19 cellular contexts compared by ENCODE assay signal in the genomic region with DNA sequence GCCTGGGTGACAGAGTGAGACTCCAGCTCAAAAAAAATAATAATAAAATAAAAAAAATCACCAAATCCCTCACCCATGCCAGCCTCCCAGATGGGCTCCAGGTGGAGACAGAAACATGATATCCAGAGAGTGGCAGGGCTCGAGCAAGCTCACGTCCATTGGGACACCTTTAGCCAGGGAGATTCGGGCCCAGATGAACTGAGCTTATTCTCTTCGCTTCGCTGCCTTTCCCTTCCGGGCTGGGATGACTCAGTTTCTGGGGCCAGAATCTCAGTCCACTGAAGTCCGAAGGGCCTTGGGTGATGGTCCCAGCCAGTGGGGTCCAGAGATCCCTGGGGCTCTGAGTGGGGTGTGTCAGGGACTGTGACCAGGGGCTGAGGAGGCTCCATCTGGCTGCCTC. TPM values are rescaled to one million over a fixed set of nuclear protein-coding genes. Genes with fewer than 3 reads are reported as not detected.
DNase-seq lines count a peak whose midpoint lies in the region; ATAC-seq, FAIRE-seq and TF ChIP-seq lines count a peak whose summit lies in the region.
"Had no signal": no experiment of that assay in that cellular context is flagged by ENCODE, and none has a peak within 500 bp of the region (broad histone marks: within the 10 kb centered on the region; RNA-seq: fewer than 3 reads in every experiment).

No MANE protein-coding gene starts in this region.

- no peak overlapping the region for H3K4me3 ChIP-seq in GM12878
- H3K4me3 ChIP-seq: SJCRH30 had no signal

- ATAC-seq in GM12878: peak; percentile 46

- intact Hi-C loops in GM12878 (cut with micrococcal nuclease; ENCODE audit: unreplicated experiment): no loop called here

- RAD21 ChIA-PET in GM12878 (lab: Charles Lee; ENCODE audit: unreplicated experiment): interaction anchor here (0.9 to 1.7 kb wide), 3 partner anchors 13 to 169 kb away, joined by 3 to 4 read pairs (median 4); no protein-coding TSS in a partner anchor

- no peak for FAIRE-seq in GM12878 (lab: Jason Lieb, UNC)
- FAIRE-seq: D721Med had no signal

- no peak for TF ChIP-seq POLR2A in GM12878 (IDR thresholded peaks at IDR 0.05; ENCODE audit: low read depth, low read length)

- no TSS peak for BruUV-seq in GM12878 (replicated peaks; lab: Mats Ljungman, UMichigan)

- no peaks in the 10 kb centered on the region for H3K79me2 ChIP-seq in GM12878 (ENCODE audit: control insufficient read depth, insufficient read depth, low read length)

- TF ChIP-seq CTCF in GM12878 (IDR thresholded peaks at IDR 0.05 in 2 of 3, conservative IDR thresholded peaks at IDR 0.05 in 1 of 3; ENCODE audit: control insufficient read depth in 2 of 3, extremely low read depth in 1 of 3, insufficient read depth in 1 of 3, low read depth in 3 of 3, low read length in 3 of 3): no peak

- H3K4me1 ChIP-seq in GM12878 (ENCODE audit: control insufficient read depth, insufficient read depth, low read length): no peaks in the 10 kb centered on the region
- H3K4me1 ChIP-seq: SJCRH30 had no signal

- peak; percentile 33 for DNase-seq in Caki2 (ENCODE audit: low read depth)
- no peak for DNase-seq in GM12878 (ENCODE audit: low read depth, low spot score)
- peak; percentile 58 for DNase-seq in left kidney (ENCODE audit: low read depth, low spot score)
- no peak for DNase-seq in OCI-M1 (lab: John Stamatoyannopoulos, UW)
- DNase-seq in NCI-H2196 (lab: John Stamatoyannopoulos, UW; ENCODE audit: unreplicated experiment): no peak
- no peak for DNase-seq in stimulated activated CD4-positive, alpha-beta T cell treated with anti-CD3 and anti-CD28 coated beads, Interleukin-1b, Interleukin-23, amount 100 ng/mL, for 48 hours
- DNase-seq: C1 segment of cervical spinal cord; CD8-positive, alpha-beta memory T cell; GDM1; H9; Kasumi-1; NCI-H1092; NCI-H1436 treated with DMSO at 0.1 percent for 48 hours; NCI-H2029; NCI-H774; SJCRH30 had no signal

- H4K20me1 ChIP-seq in GM12878 (ENCODE audit: control insufficient read depth, insufficient read depth): no peaks in the 10 kb centered on the region

- no peak overlapping the region for H3K9ac ChIP-seq in GM12878 (ENCODE audit: control insufficient read depth, insufficient read depth, low read length)

- SMC1A ChIA-PET in GM12878 (lab: Charles Lee; ENCODE audit: uncharacterized antibody, unreplicated experiment): interaction anchor here (0.9 to 3.4 kb wide), 6 partner anchors 9 to 22 kb away, joined by 3 to 15 read pairs (median 4); no protein-coding TSS in a partner anchor

- POLR2A ChIA-PET in GM12878 (lab: Charles Lee): interaction anchor here (1.1 kb wide), 1 partner anchor 26 kb away, joined by 3 read pairs; no protein-coding TSS in a partner anchor

- H3K9me3 ChIP-seq in GM12878 (replicated peaks; ENCODE audit: control insufficient read depth, insufficient read depth, low read length): no peaks in the 10 kb centered on the region; the same call in 2 of the 3 replicates
- H3K9me3 ChIP-seq: SJCRH30 had no signal

- WGBS in GM12878 (ENCODE audit: insufficient coverage, insufficient replicate concordance, low lambda C conversion rate, missing lambda C conversion rate): 46% methylated on average over 7 of the region's 7 CpGs

- H3K4me2 ChIP-seq in GM12878 (ENCODE audit: control insufficient read depth, insufficient read depth): no peak overlapping the region

- in situ Hi-C loops in Caki2 (cut with HindIII; ENCODE audit: low pct_unique_long_range_greater_than_20kb, low sequenced_read_pairs): no loop called here
- in situ Hi-C loops in GM12878 (cut with MboI): no loop called here

- CTCF ChIA-PET in GM12878 (lab: Yijun Ruan, JAX): interaction anchor here (1.0 kb wide), 2 partner anchors 60 to 139 kb away, joined by 3 read pairs; no protein-coding TSS in a partner anchor

- no peak overlapping the region for H2AFZ ChIP-seq in GM12878 (ENCODE audit: control insufficient read depth, low read depth, low read length)

- H3K27me3 ChIP-seq in GM12878 (replicated peaks in 1 of 2; ENCODE audit: control insufficient read depth in 2 of 2, insufficient read depth in 2 of 2, low read length in 1 of 2): no peaks in the 10 kb centered on the region; a peak in 1 of 4 replicates
- H3K27me3 ChIP-seq: SJCRH30 had no signal

- TF ChIP-seq RAD21 in Ishikawa (IDR thresholded peaks at IDR 0.05; ENCODE audit: low read depth) (peak; percentile 23; the same call in 1 of the 2 replicates), GM12878 (IDR thresholded peaks at IDR 0.05; ENCODE audit: insufficient read depth, low read depth, low read length) (no peak)

- TF ChIP-seq EP300 in Ishikawa (IDR thresholded peaks at IDR 0.05; ENCODE audit: borderline replicate concordance) (peak; percentile 45; the same call in 1 of the 2 replicates), GM12878 (IDR thresholded peaks at IDR 0.05; ENCODE audit: borderline replicate concordance in 1 of 2, control insufficient read depth in 1 of 2, low read depth in 2 of 2, low read length in 2 of 2) (no peak)

- no peaks in the 10 kb centered on the region for H3K36me3 ChIP-seq in GM12878 (ENCODE audit: control insufficient read depth in 2 of 2, insufficient read depth in 2 of 2, low read length in 1 of 2)
- H3K36me3 ChIP-seq: SJCRH30 had no signal

- H3K27ac ChIP-seq in GM12878 (ENCODE audit: control insufficient read depth, insufficient read depth): no peak overlapping the region
- H3K27ac ChIP-seq: RWPE1, SJCRH30 had no signal

TF ChIP-seq in GM12878, 131 proteins besides CTCF, POLR2A, EP300 and RAD21 (continues in another document):
- no peak for TF ChIP-seq BMI1 (IDR thresholded peaks at IDR 0.05; ENCODE audit: borderline replicate concordance)
- no peak for TF ChIP-seq FOS (IDR thresholded peaks at IDR 0.05; ENCODE audit: borderline replicate concordance, extremely low read depth, insufficient read length)
- TF ChIP-seq IRF4 (IDR thresholded peaks at IDR 0.05; ENCODE audit: low read depth, low read length): no peak
- TF ChIP-seq, protein P1, sequence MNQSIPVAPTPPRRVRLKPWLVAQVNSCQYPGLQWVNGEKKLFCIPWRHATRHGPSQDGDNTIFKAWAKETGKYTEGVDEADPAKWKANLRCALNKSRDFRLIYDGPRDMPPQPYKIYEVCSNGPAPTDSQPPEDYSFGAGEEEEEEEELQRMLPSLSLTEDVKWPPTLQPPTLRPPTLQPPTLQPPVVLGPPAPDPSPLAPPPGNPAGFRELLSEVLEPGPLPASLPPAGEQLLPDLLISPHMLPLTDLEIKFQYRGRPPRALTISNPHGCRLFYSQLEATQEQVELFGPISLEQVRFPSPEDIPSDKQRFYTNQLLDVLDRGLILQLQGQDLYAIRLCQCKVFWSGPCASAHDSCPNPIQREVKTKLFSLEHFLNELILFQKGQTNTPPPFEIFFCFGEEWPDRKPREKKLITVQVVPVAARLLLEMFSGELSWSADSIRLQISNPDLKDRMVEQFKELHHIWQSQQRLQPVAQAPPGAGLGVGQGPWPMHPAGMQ (IDR thresholded peaks at IDR 0.05; ENCODE audit: borderline replicate concordance): no peak
- TF ChIP-seq PAX5 (IDR thresholded peaks at IDR 0.05; ENCODE audit: borderline replicate concordance, low read depth, low read length): peak; percentile 59; the same call in 1 of the 2 replicates
- no peak for TF ChIP-seq MTA3 (IDR thresholded peaks at IDR 0.05; ENCODE audit: borderline replicate concordance, low read length)

RNA-seq across cellular contexts. Expression of a gene that starts 23.0 kb away (rescaled TPM):
- total RNA-seq in Caki2 (2014; rRNA removed; shearing (Covaris generic); ENCODE audit: low replicate concordance): 101 and 122 TPM in 2 replicates
- total RNA-seq in GM12878 (2013; cell fraction: nucleolus; rRNA removed): 0.63 and 2.6 TPM in 2 replicates
- total RNA-seq in GM12878 (2014; rRNA removed) (0.40 TPM in 1 of 2 replicates, not detected in the other), GM12878 (2014; rRNA removed; fragmentation: Illumina TruSeq; extraction: Trizol) (0.13 TPM in 1 of 2 replicates, not detected in the other), GM12878 (2021) (0.18 and 0.53 TPM in 2 replicates)
- 0.10 TPM for polyA plus RNA-seq in GM12878 (2011; ENCODE audit: low read depth)
- polyA plus RNA-seq in GM12878 (2011; rRNA removed) (0.26 and 0.72 TPM in 2 replicates), GM12878 (2014; fragmentation: Illumina TruSeq; extraction: Trizol) (0.40 and 0.51 TPM in 2 replicates), GM12878 (2014; fragmentation: Nextera tagmentation; extraction: Ambion mirVana) (under 1 TPM in 1 of 2 experiments, not detected in 1; 0.05 TPM), GM12878 (2014; rRNA removed) (0.19 and 0.29 TPM in 2 replicates), GM12878 (2016; fragmentation: Nextera tagmentation; extraction: Ambion mirVana) (not detected)
- polyA plus RNA-seq in GM12878 (2011; cell fraction: cytosol; rRNA removed): 0.30 and 0.33 TPM in 2 replicates
- 0.44 and 0.73 TPM in 2 replicates for polyA plus RNA-seq in GM12878 (2011; cell fraction: nucleus; rRNA removed)
- polyA plus RNA-seq in GM12878 (2012): 0.52 and 0.55 TPM in 2 replicates
- polyA minus RNA-seq in GM12878 (2011; rRNA and poly(A)+ RNA removed): 0.22 and 0.57 TPM in 2 replicates
- polyA minus RNA-seq in GM12878 (2011; cell fraction: cytosol; rRNA and poly(A)+ RNA removed): not detected in 2 replicates
- polyA minus RNA-seq in GM12878 (2011; cell fraction: nucleus; rRNA and poly(A)+ RNA removed): 0.73 TPM in 1 of 2 replicates, not detected in the other
- polyA plus RNA-seq: CD8-positive, alpha-beta memory T cell had no signal

Comparison
In these comparisons a context has a peak if more than half of its experiments do, and no peak if none do; other contexts are left out.
1. DNase-seq: peak in Caki2 (single experiment) and left kidney (single experiment); none in GM12878 (single experiment), OCI-M1 (single experiment), NCI-H2196 (single experiment) and stimulated activated CD4-positive, alpha-beta T cell treated with anti-CD3 and anti-CD28 coated beads, Interleukin-1b, Interleukin-23, amount 100 ng/mL, for 48 hours (single experiment).
2. RNA of a gene that starts 23.0 kb away (total RNA-seq): 101 to 122 TPM in Caki2; 0.13 to 2.6 TPM in GM12878; every median in the first group is over 10 times any median in the second.